21 cellular contexts compared by ENCODE assay signal in the genomic region with DNA sequence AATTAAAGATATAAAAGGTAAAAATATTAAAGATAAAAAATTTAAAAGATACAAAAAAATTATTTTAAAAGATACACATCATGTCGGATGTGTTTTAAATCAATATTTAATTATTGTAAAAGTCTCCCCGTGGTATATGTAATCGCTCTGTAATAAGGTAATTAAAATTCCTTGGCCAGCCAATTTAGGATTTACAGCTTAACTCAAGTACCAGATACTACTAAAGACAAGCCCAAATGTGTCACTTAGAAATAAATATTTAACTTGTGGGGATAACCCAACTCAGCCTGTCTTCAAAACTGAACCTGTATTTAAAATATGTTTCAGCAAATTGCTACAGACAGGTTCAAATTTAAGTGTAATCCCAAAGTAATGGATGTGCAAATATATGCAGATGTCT. TPM values are rescaled to one million over a fixed set of nuclear protein-coding genes. Genes with fewer than 3 reads are reported as not detected.
"Had no signal": no experiment of that assay in that cellular context is flagged by ENCODE, and none has a peak within 500 bp of the region (broad histone marks: within the 10 kb centered on the region; RNA-seq: fewer than 3 reads in every experiment).

No MANE protein-coding gene starts in this region.

- H3K4me1 ChIP-seq: breast epithelium, left lung, neural progenitor cell had no signal

- FAIRE-seq: islet of Langerhans, urothelium cell line had no signal

- H3K9me3 ChIP-seq: breast epithelium, gastroesophageal sphincter, heart right ventricle, left lung, ovary had no signal

- H3K4me3 ChIP-seq: breast epithelium, gastroesophageal sphincter, heart right ventricle, left lung, neural progenitor cell, ovary had no signal

- ATAC-seq: activated naive CD8-positive, alpha-beta T cell treated with anti-CD3 and anti-CD28 coated beads, Interleukin-2, amount 50 U/mL, for 24 hours; gastroesophageal sphincter; heart right ventricle had no signal

- H3K27me3 ChIP-seq: breast epithelium, gastroesophageal sphincter, left lung, neural progenitor cell, ovary had no signal

- DNase-seq: activated CD4-positive, alpha-beta T cell treated with anti-CD3 and anti-CD28 coated beads for 1 hour; activated CD4-positive, alpha-beta T cell treated with anti-CD3 and anti-CD28 coated beads, Interleukin-2, amount 50 U/mL, for 4 hours; activated naive CD4-positive, alpha-beta T cell treated with anti-CD3 and anti-CD28 coated beads for 36 hours; activated naive CD8-positive, alpha-beta T cell treated with anti-CD3 and anti-CD28 coated beads, Interleukin-2, amount 50 U/mL, for 24 hours; activated T-cell treated with anti-CD3 and anti-CD28 coated beads for 4 hours; aorta; endodermal cell; heart right ventricle; left lung; naive B cell; ovary; stimulated activated CD4-positive, alpha-beta T cell treated with anti-CD3 and anti-CD28 coated beads, Interleukin-12 subunit alpha, Interleukin-12 subunit beta, amount 100 ng/mL, for 4 hours; stimulated activated CD4-positive, alpha-beta T cell treated with anti-CD3 and anti-CD28 coated beads, Interleukin-2, amount 100 ng/mL, for 24 hours had no signal

- H3K36me3 ChIP-seq: breast epithelium, gastroesophageal sphincter, heart right ventricle, left lung, neural progenitor cell, ovary had no signal

- H3K27ac ChIP-seq: breast epithelium, gastroesophageal sphincter, heart right ventricle, left lung, neural progenitor cell had no signal

RNA-seq across cellular contexts. Expression of a gene that starts 56.0 kb away (rescaled TPM):
- total RNA-seq: activated naive CD4-positive, alpha-beta T cell treated with anti-CD3 and anti-CD28 coated beads for 36 hours; chondrocyte; dermis microvascular lymphatic vessel endothelial cell; endodermal cell; mammary epithelial cell had no signal
- polyA plus RNA-seq: mammary epithelial cell had no signal
